ENCODE assay signal across 10 cellular contexts in genomic region chr1:108000620-108001105, GRCh38. TPM values are rescaled to one million over a fixed set of nuclear protein-coding genes. Genes with fewer than 3 reads are reported as not detected.
DNase-seq lines count a peak whose midpoint lies in the region; ATAC-seq lines count a peak whose summit lies in the region.
"Had no signal": no experiment of that assay in that cellular context is flagged by ENCODE, and none has a peak within 500 bp of the region (broad histone marks: within the 10 kb centered on the region; RNA-seq: fewer than 3 reads in every experiment).

No MANE protein-coding gene starts in this region.

- H3K36me3 Mint-ChIP-seq in naive thymus-derived CD8-positive, alpha-beta T cell = no peaks in the 10 kb centered on the region

- no peak overlapping the region for H3K4me3 Mint-ChIP-seq in naive thymus-derived CD8-positive, alpha-beta T cell
- H3K4me3 Mint-ChIP-seq: activated CD4-positive, alpha-beta T cell treated with anti-CD3 and anti-CD28 coated beads, Interleukin-2, amount 10 ng/mL, durations not matched to agents 7 days and 5 days had no signal

- ATAC-seq in naive thymus-derived CD8-positive, alpha-beta T cell = no peak

- no peaks in the 10 kb centered on the region for H3K9me3 Mint-ChIP-seq in naive thymus-derived CD8-positive, alpha-beta T cell

- no peaks in the 10 kb centered on the region for H3K27me3 Mint-ChIP-seq in naive thymus-derived CD8-positive, alpha-beta T cell
- H3K27me3 Mint-ChIP-seq: activated CD4-positive, alpha-beta T cell treated with anti-CD3 and anti-CD28 coated beads, Interleukin-2, amount 10 ng/mL, durations not matched to agents 7 days and 5 days had no signal

- POLR2A ChIA-PET in naive thymus-derived CD8-positive, alpha-beta T cell (lab: Charles Lee) = interaction anchor here (0.6 kb wide), 1 partner anchor 67 kb away, joined by 5 read pairs; no protein-coding TSS in a partner anchor

- DNase-seq in ELR (ENCODE audit: low read depth) (peak; percentile 14), NCI-H69 (lab: John Stamatoyannopoulos, UW) (peak; percentile 94), epidermal melanocyte (ENCODE audit: insufficient read length, low spot score) (peak; percentile 40), pons (ENCODE audit: low spot score) (peak; percentile 14)
- no peak for DNase-seq in naive thymus-derived CD8-positive, alpha-beta T cell
- DNase-seq in activated CD8-positive, alpha-beta memory T cell treated with anti-CD3 and anti-CD28 coated beads, Interleukin-2, amount 50 U/mL, for 4 hours = no peak
- DNase-seq in activated CD4-positive, alpha-beta T cell treated with anti-CD3 and anti-CD28 coated beads, Interleukin-2, amount 50 U/mL, for 4 hours = no peak
- no peak for DNase-seq in effector CD8-positive, alpha-beta T cell (lab: John Stamatoyannopoulos, UW)
- DNase-seq: activated CD4-positive, alpha-beta T cell treated with anti-CD3 and anti-CD28 coated beads, Interleukin-2, amount 10 ng/mL, durations not matched to agents 7 days and 5 days; cortex of kidney had no signal

- no peak overlapping the region for H3K27ac Mint-ChIP-seq in naive thymus-derived CD8-positive, alpha-beta T cell
- H3K27ac Mint-ChIP-seq: activated CD4-positive, alpha-beta T cell treated with anti-CD3 and anti-CD28 coated beads, Interleukin-2, amount 10 ng/mL, durations not matched to agents 7 days and 5 days had no signal

- peaks cover 0 to 1% (median 0%) of the 10 kb centered on the region in 4 donors for H3K4me1 Mint-ChIP-seq in naive thymus-derived CD8-positive, alpha-beta T cell
- H3K4me1 Mint-ChIP-seq: activated CD4-positive, alpha-beta T cell treated with anti-CD3 and anti-CD28 coated beads, Interleukin-2, amount 10 ng/mL, durations not matched to agents 7 days and 5 days had no signal

RNA-seq across cellular contexts. Expression of gene VAV3, which starts 35.7 kb away (rescaled TPM):
- 1 to 10 TPM; 2.5 to 3.8 TPM for total RNA-seq in naive thymus-derived CD8-positive, alpha-beta T cell
- polyA plus RNA-seq in naive thymus-derived CD8-positive, alpha-beta T cell = 10 to 100 TPM in 1 of 3 donors, 1 to 10 TPM in 2; 2.2 to 13.1 (median 2.9) TPM

Comparison
In these comparisons a context has a peak if more than half of its experiments do, and no peak if none do; other contexts are left out.
1. DNase-seq: peak in ELR (single experiment), NCI-H69 (single experiment), epidermal melanocyte (single experiment) and pons (single experiment); none in naive thymus-derived CD8-positive, alpha-beta T cell (0 of 10), activated CD8-positive, alpha-beta memory T cell treated with anti-CD3 and anti-CD28 coated beads, Interleukin-2, amount 50 U/mL, for 4 hours (single experiment), activated CD4-positive, alpha-beta T cell treated with anti-CD3 and anti-CD28 coated beads, Interleukin-2, amount 50 U/mL, for 4 hours (0 of 2) and effector CD8-positive, alpha-beta T cell (single experiment).